ENCODE assay signal across 9 cellular contexts in genomic region chr19:10751109-10751972, GRCh38. TPM values are rescaled to one million over a fixed set of nuclear protein-coding genes. Genes with fewer than 3 reads are reported as not detected.
DNase-seq lines count a peak whose midpoint lies in the region; TF ChIP-seq lines count a peak whose summit lies in the region.
"Had no signal": no experiment of that assay in that cellular context is flagged by ENCODE, and none has a peak within 500 bp of the region (broad histone marks: within the 10 kb centered on the region; RNA-seq: fewer than 3 reads in every experiment).

No MANE protein-coding gene starts in this region.

- peaks cover 4% of the 10 kb centered on the region for H3K4me1 Mint-ChIP-seq in nephron progenitor cell

- no peaks in the 10 kb centered on the region for H3K9me3 Mint-ChIP-seq in nephron progenitor cell

- peak overlapping the region; percentile 26 to 82 (median 69); a peak in 19 of 22 replicates for H3K9ac ChIP-seq in BLaER1 treated with 17β-estradiol and CSF1 and Interleukin-3, amounts not matched to agents 10 nM and 100 nM

- no peaks in the 10 kb centered on the region for H3K27me3 ChIP-seq in BLaER1 treated with 17β-estradiol and CSF1 and Interleukin-3, amounts not matched to agents 10 nM and 100 nM
- H3K27me3 ChIP-seq in Peyer's patch (no peaks in the 10 kb centered on the region), esophagus (ENCODE audit: control insufficient read depth in 1 of 2, insufficient read depth in 2 of 2, low read length in 2 of 2) (no peaks in the 10 kb centered on the region)

- H3K4me2 ChIP-seq in BLaER1 treated with 17β-estradiol and CSF1 and Interleukin-3, amounts not matched to agents 10 nM and 100 nM = peak overlapping the region; percentile 82 to 98 (median 89)

- peak in 1 of 2 donors; percentile 35 for TF ChIP-seq POLR2A in Peyer's patch (IDR thresholded peaks at IDR 0.05)

- peaks cover 3% of the 10 kb centered on the region for H3K36me3 Mint-ChIP-seq in nephron progenitor cell (ENCODE audit: low read depth)

- DNase-seq in Peyer's patch (peak in 2 of 3 donors; percentile 66 to 73), nephron progenitor cell (no peak), AG08395 (ENCODE audit: low spot score) (no peak), NCI-H82 treated with DMSO at 0.1 percent for 48 hours (lab: John Stamatoyannopoulos, UW; ENCODE audit: unreplicated experiment) (no peak), NCI-H2196 (lab: John Stamatoyannopoulos, UW; ENCODE audit: unreplicated experiment) (no peak), ACHN (no peak)
- DNase-seq: NCI-H69 had no signal

- in situ Hi-C loops in ACHN (cut with HindIII; ENCODE audit: low pct_ligation_motif_present, low pct_unique_long_range_greater_than_20kb, low sequenced_read_pairs) = no loop called here

- WGBS in esophagus, 2 donors = 60 to 71% methylated on average over 19 to 21 of the region's 21 CpGs

- H3K4me3 ChIP-seq in BLaER1 treated with 17β-estradiol and CSF1 and Interleukin-3, amounts not matched to agents 10 nM and 100 nM = peak overlapping the region in 4 of 10 experiments; percentile 2 to 14 (median 6); a peak in 2 of 20 replicates
- H3K4me3 ChIP-seq in Peyer's patch (peak overlapping the region in 2 of 4 donors; percentile 18 to 30), esophagus (ENCODE audit: low read depth in 1 of 2, low read length in 2 of 2) (no peak overlapping the region)

- peaks cover 38 to 97% (median 64%) of the 10 kb centered on the region in 11 experiments; a peak in 21 of 22 replicates for H4K20me1 ChIP-seq in BLaER1 treated with 17β-estradiol and CSF1 and Interleukin-3, amounts not matched to agents 10 nM and 100 nM

- H3K4me1 ChIP-seq in BLaER1 treated with 17β-estradiol and CSF1 and Interleukin-3, amounts not matched to agents 10 nM and 100 nM = peaks cover 94 to 100% (median 99%) of the 10 kb centered on the region in 10 experiments
- peaks cover 0 to 66% (median 40%) of the 10 kb centered on the region in 4 donors for H3K4me1 ChIP-seq in Peyer's patch
- peaks cover 23 to 28% of the 10 kb centered on the region in 2 donors for H3K4me1 ChIP-seq in esophagus (ENCODE audit: control insufficient read depth in 2 of 2, insufficient read depth in 2 of 2, low read length in 1 of 2)

- H3K9me3 ChIP-seq in BLaER1 treated with 17β-estradiol and CSF1 and Interleukin-3, amounts not matched to agents 10 nM and 100 nM (replicated peaks in 1 of 11) = no peaks in the 10 kb centered on the region; a peak in 1 of 22 replicates
- H3K9me3 ChIP-seq in Peyer's patch = no peaks in the 10 kb centered on the region
- no peaks in the 10 kb centered on the region for H3K9me3 ChIP-seq in esophagus (ENCODE audit: control insufficient read depth in 2 of 2, insufficient read depth in 1 of 2, low read depth in 1 of 2, low read length in 1 of 2)

- peaks cover 0 to 67% (median 29%) of the 10 kb centered on the region in 11 experiments; a peak in 16 of 22 replicates for H3K36me3 ChIP-seq in BLaER1 treated with 17β-estradiol and CSF1 and Interleukin-3, amounts not matched to agents 10 nM and 100 nM
- no peaks in the 10 kb centered on the region for H3K36me3 ChIP-seq in Peyer's patch
- H3K36me3 ChIP-seq in esophagus (ENCODE audit: control insufficient read depth in 2 of 2, insufficient read depth in 2 of 2, low read length in 1 of 2) = no peaks in the 10 kb centered on the region

- no peaks in the 10 kb centered on the region for H3K27me3 Mint-ChIP-seq in nephron progenitor cell (ENCODE audit: low read depth, poor library complexity)

- H3K27ac Mint-ChIP-seq in nephron progenitor cell = peak overlapping the region; percentile 77

- H3K27ac ChIP-seq in BLaER1 treated with 17β-estradiol and CSF1 and Interleukin-3, amounts not matched to agents 10 nM and 100 nM = peak overlapping the region; percentile 64 to 90 (median 77); a peak in 21 of 22 replicates
- H3K27ac ChIP-seq in Peyer's patch (peak overlapping the region; percentile 13 to 98 (median 85)), esophagus (ENCODE audit: low read depth in 2 of 2, low read length in 1 of 2) (peak overlapping the region; percentile 30 to 88)

- no peak overlapping the region for H3K4me3 Mint-ChIP-seq in nephron progenitor cell

- TF ChIP-seq CTCF in Peyer's patch (IDR thresholded peaks at IDR 0.05) = no peak
- TF ChIP-seq CTCF in nephron progenitor cell (IDR thresholded peaks at IDR 0.05) = no peak

RNA-seq across cellular contexts. Expression of gene DNM2, which starts 33.5 kb away (rescaled TPM):
- total RNA-seq in Peyer's patch = 100 to 1,000 TPM; 353 to 827 (median 464) TPM
- polyA plus RNA-seq in esophagus = 10 to 100 TPM; 68.4 to 87.9 TPM

RNA-seq across cellular contexts. Expression of gene QTRT1, which starts 50.1 kb away (rescaled TPM):
- total RNA-seq in Peyer's patch = 10 to 100 TPM; 25.9 to 85.0 (median 38.3) TPM
- polyA plus RNA-seq in esophagus = 10 to 100 TPM; 53.2 to 86.4 TPM

Comparison
In these comparisons a context has a peak if more than half of its experiments do, and no peak if none do; other contexts are left out.
1. DNase-seq: peak in Peyer's patch (2 of 3); none in nephron progenitor cell (single experiment), AG08395 (single experiment), NCI-H82 treated with DMSO at 0.1 percent for 48 hours (single experiment), NCI-H2196 (single experiment) and ACHN (single experiment).
2. Peak in every context shown above with its lines, with median percentiles within 50 percentile points of each other: H3K27ac ChIP-seq.